31 cellular contexts compared by ENCODE assay signal in genomic region chr13:48292650-48293049, GRCh38.
"Had no signal": no experiment of that assay in that cellular context is flagged by ENCODE, and none has a peak within 500 bp of the region (broad histone marks: within the 10 kb centered on the region; RNA-seq: fewer than 3 reads in every experiment).

No MANE protein-coding gene starts in this region.

- H3K27ac Mint-ChIP-seq: activated B cell treated with CpG ODN at 0.5 μM for 24 hours; activated CD8-positive, alpha-beta T cell treated with anti-CD3 and anti-CD28 coated beads for 36 hours; activated naive CD8-positive, alpha-beta T cell; activated T-helper 17 cell treated with anti-CD3 and anti-CD28 coated beads, Interleukin-2, amount 50 U/mL, for 72 hours; effector memory CD8-positive, alpha-beta T cell; T-helper 17 cell; T-helper 2 cell treated with Interferon-gamma antibody and Interleukin-4, amounts not matched to agents 5 μg/mL and 100 μg/mL, for 36 hours had no signal

- H3K9me3 ChIP-seq: body of pancreas, esophagus muscularis mucosa, gastrocnemius medialis had no signal

- H3K4me3 ChIP-seq: body of pancreas, esophagus muscularis mucosa, gastrocnemius medialis had no signal

- ATAC-seq: activated CD4-positive, CD25-positive, alpha-beta regulatory T cell treated with anti-CD3 and anti-CD28 coated beads, Interleukin-2, amount 50 U/mL, for 24 hours; activated CD8-positive, alpha-beta T cell treated with anti-CD3 and anti-CD28 coated beads for 36 hours; activated T-cell treated with anti-CD3 and anti-CD28 coated beads, Interleukin-2, amount 50 U/mL, for 4 hours; activated T-helper 17 cell treated with anti-CD3 and anti-CD28 coated beads, Interleukin-2, amount 50 U/mL, for 72 hours; body of pancreas; effector memory CD8-positive, alpha-beta T cell; foreskin keratinocyte; gastrocnemius medialis; T-helper 17 cell had no signal

- H3K4me1 ChIP-seq: esophagus muscularis mucosa, foreskin keratinocyte, gastrocnemius medialis had no signal

- DNase-seq: activated B cell treated with CpG ODN at 0.5 μM for 24 hours; activated CD4-positive, alpha-beta T cell treated with anti-CD3 and anti-CD28 coated beads for 48 hours; activated CD4-positive, alpha-beta T cell treated with anti-CD3 and anti-CD28 coated beads, Interleukin-2, amount 50 U/mL, for 1 hour; activated CD4-positive, alpha-beta T cell treated with anti-CD3 and anti-CD28 coated beads, Interleukin-2, amount 50 U/mL, for 48 hours; activated CD8-positive, alpha-beta memory T cell treated with anti-CD3 and anti-CD28 coated beads for 24 hours; activated CD8-positive, alpha-beta T cell treated with anti-CD3 and anti-CD28 coated beads for 36 hours; activated effector memory CD4-positive, alpha-beta T cell treated with Interleukin-2 at 50 U/mL for 16 hours; activated gamma-delta T cell treated with Interleukin-2 at 50 U/mL for 16 hours; activated naive CD4-positive, alpha-beta T cell treated with anti-CD3 and anti-CD28 coated beads, Interleukin-2, amount 50 U/mL, for 16 hours; activated naive CD4-positive, alpha-beta T cell treated with Interleukin-2 at 50 U/mL for 16 hours; activated T-cell treated with anti-CD3 and anti-CD28 coated beads, Interleukin-2, amount 50 U/mL, for 4 hours; amniotic stem cell; anterior cingulate cortex; body of pancreas; caudate nucleus; cortex of kidney; dermis blood vessel endothelial cell; effector CD4-positive, alpha-beta T cell; effector memory CD8-positive, alpha-beta T cell; foreskin keratinocyte; gastrocnemius medialis; T-helper 1 cell; T-helper 17 cell; T1000; WERI-Rb-1 had no signal

- H3K27me3 Mint-ChIP-seq: activated B cell treated with CpG ODN at 0.5 μM for 24 hours; activated T-helper 17 cell treated with anti-CD3 and anti-CD28 coated beads, Interleukin-2, amount 50 U/mL, for 72 hours had no signal

- H3K27me3 ChIP-seq: body of pancreas, esophagus muscularis mucosa, foreskin keratinocyte, gastrocnemius medialis had no signal

- H3K27ac ChIP-seq: body of pancreas, esophagus muscularis mucosa, foreskin keratinocyte, gastrocnemius medialis, WERI-Rb-1 had no signal

- H3K4me3 Mint-ChIP-seq: activated B cell treated with CpG ODN at 0.5 μM for 24 hours; activated CD8-positive, alpha-beta T cell treated with anti-CD3 and anti-CD28 coated beads for 36 hours; activated naive CD8-positive, alpha-beta T cell; activated T-cell treated with anti-CD3 and anti-CD28 coated beads, Interleukin-2, amount 50 U/mL, for 4 hours; activated T-helper 17 cell treated with anti-CD3 and anti-CD28 coated beads, Interleukin-2, amount 50 U/mL, for 72 hours; effector memory CD8-positive, alpha-beta T cell; T-helper 17 cell; T-helper 2 cell treated with Interferon-gamma antibody and Interleukin-4, amounts not matched to agents 5 μg/mL and 100 μg/mL, for 36 hours had no signal

- H3K9me3 Mint-ChIP-seq: activated B cell treated with CpG ODN at 0.5 μM for 24 hours; activated CD8-positive, alpha-beta T cell treated with anti-CD3 and anti-CD28 coated beads for 36 hours; activated T-cell treated with anti-CD3 and anti-CD28 coated beads, Interleukin-2, amount 50 U/mL, for 4 hours; activated T-helper 17 cell treated with anti-CD3 and anti-CD28 coated beads, Interleukin-2, amount 50 U/mL, for 72 hours; effector memory CD8-positive, alpha-beta T cell; T-helper 2 cell treated with Interferon-gamma antibody and Interleukin-4, amounts not matched to agents 5 μg/mL and 100 μg/mL, for 36 hours had no signal

- H3K4me1 Mint-ChIP-seq: activated T-helper 17 cell treated with anti-CD3 and anti-CD28 coated beads, Interleukin-2, amount 50 U/mL, for 72 hours had no signal

- H3K36me3 ChIP-seq: esophagus muscularis mucosa, gastrocnemius medialis, WERI-Rb-1 had no signal

- H3K36me3 Mint-ChIP-seq: activated naive CD8-positive, alpha-beta T cell had no signal

- FAIRE-seq: colon had no signal
